ENCODE assay signal across 9 cellular contexts in the genomic region with DNA sequence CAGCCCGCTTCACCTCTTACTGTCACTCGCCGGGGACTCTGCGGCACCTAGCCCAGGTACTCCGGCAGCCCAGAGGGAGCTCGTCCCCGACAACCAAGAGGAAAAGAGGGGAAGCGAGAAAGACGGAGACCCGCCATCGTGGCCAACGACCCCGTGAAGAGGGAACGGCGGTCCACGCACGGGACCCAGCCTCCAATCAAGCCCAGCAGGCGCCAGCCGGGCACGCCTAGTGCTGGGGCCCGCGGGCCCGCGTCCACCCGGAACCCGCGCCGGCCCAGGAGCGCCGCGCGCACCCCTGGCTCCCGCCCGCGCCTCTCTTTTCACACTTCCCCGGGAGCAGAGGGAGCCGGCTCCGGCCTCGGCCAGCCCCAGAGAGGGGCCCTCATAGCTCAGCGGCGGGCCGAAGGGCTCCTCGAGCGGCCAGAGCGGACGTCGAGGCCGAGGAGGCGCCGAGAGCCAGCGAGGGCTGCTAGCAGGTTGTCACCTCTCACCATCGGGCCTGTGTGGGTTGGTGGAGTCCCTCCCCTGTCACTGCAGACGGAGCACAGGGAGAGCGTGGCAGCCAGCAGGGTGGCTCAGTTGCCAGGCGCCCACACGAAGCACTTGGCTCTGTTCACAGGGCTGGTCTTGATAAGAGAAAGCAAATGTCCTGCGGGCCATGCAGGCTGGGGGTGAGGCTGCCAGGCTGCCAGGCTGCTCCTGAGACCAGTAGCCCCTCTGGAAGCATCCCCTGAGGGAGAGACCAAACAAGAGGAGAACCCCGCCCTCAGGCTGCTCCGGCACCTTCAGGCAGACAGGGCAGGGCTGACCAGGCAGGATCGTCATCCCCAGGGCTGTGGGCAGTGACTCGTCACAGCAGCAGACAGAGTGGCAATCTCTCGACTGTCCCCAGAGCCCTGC. TPM values are rescaled to one million over a fixed set of nuclear protein-coding genes. Genes with fewer than 3 reads are reported as not detected.
DNase-seq lines count a peak whose midpoint lies in the region; ATAC-seq and TF ChIP-seq lines count a peak whose summit lies in the region.
"Had no signal": no experiment of that assay in that cellular context is flagged by ENCODE, and none has a peak within 500 bp of the region (broad histone marks: within the 10 kb centered on the region; RNA-seq: fewer than 3 reads in every experiment).

No MANE protein-coding gene starts in this region.

- TF ChIP-seq EP300 in gastroesophageal sphincter (IDR thresholded peaks at IDR 0.05) = no peak

- 68% methylated on average over 4 of the region's 62 CpGs; no CpG with 5 or more reads in 1 of the 2 donors for WGBS in gastroesophageal sphincter (ENCODE audit: low coverage in 1 of 2), 2 donors

- H3K4me1 ChIP-seq in gastroesophageal sphincter = peaks cover 0 to 48% (median 41%) of the 10 kb centered on the region in 3 donors
- H3K4me1 ChIP-seq in parathyroid adenoma = peaks cover 36% of the 10 kb centered on the region

- no peak for TF ChIP-seq POLR2A in gastroesophageal sphincter (IDR thresholded peaks at IDR 0.05)

- peak overlapping the region in 1 of 2 donors; percentile 20 for H3K4me3 ChIP-seq in gastroesophageal sphincter
- no peak overlapping the region for H3K4me3 ChIP-seq in parathyroid adenoma (ENCODE audit: low read depth, low read length)

- DNase-seq in Caki2 (ENCODE audit: low read depth) (peak; percentile 58), NCI-H345 (lab: John Stamatoyannopoulos, UW) (peak; percentile 34), GM20000 (ENCODE audit: low spot score) (no peak), UCSD-AML1 (lab: John Stamatoyannopoulos, UW; ENCODE audit: unreplicated experiment) (no peak), NCI-H1436 treated with DMSO at 0.1 percent for 48 hours (lab: John Stamatoyannopoulos, UW) (no peak)
- DNase-seq: NCI-H1930 had no signal

- H3K4me2 ChIP-seq in parathyroid adenoma (ENCODE audit: low read length) = no peak overlapping the region

- in situ Hi-C loops in Caki2 (cut with HindIII; ENCODE audit: low pct_unique_long_range_greater_than_20kb, low sequenced_read_pairs) = no loop called here

- H3K79me2 ChIP-seq in parathyroid adenoma = no peaks in the 10 kb centered on the region

- peak overlapping the region; percentile 86 for H2AFZ ChIP-seq in parathyroid adenoma

- no peak for TF ChIP-seq CTCF in gastroesophageal sphincter (IDR thresholded peaks at IDR 0.05)
- no peak for TF ChIP-seq CTCF in parathyroid adenoma (IDR thresholded peaks at IDR 0.05)
- no peak for TF ChIP-seq CTCF in GM20000 (IDR thresholded peaks at IDR 0.05; ENCODE audit: extremely low read depth, missing control alignments)

- no peak overlapping the region for H3K9ac ChIP-seq in parathyroid adenoma

- no peaks in the 10 kb centered on the region for H3K36me3 ChIP-seq in gastroesophageal sphincter
- no peaks in the 10 kb centered on the region for H3K36me3 ChIP-seq in parathyroid adenoma (ENCODE audit: control insufficient read depth, insufficient read depth, low read length)

- ATAC-seq in gastroesophageal sphincter = no peak
- ATAC-seq in HG02588 (IDR thresholded peaks at IDR 0.05; ENCODE audit: unreplicated experiment) = no peak

- H3K27ac ChIP-seq in gastroesophageal sphincter = peak overlapping the region in 3 of 4 donors; percentile 31 to 58 (median 55)
- peak overlapping the region; percentile 94 for H3K27ac ChIP-seq in parathyroid adenoma

- H3K9me3 ChIP-seq in gastroesophageal sphincter = no peaks in the 10 kb centered on the region
- H3K9me3 ChIP-seq in parathyroid adenoma (ENCODE audit: control insufficient read depth, low read length) = no peaks in the 10 kb centered on the region

- no peaks in the 10 kb centered on the region for H3K27me3 ChIP-seq in gastroesophageal sphincter
- H3K27me3 ChIP-seq in parathyroid adenoma (ENCODE audit: control insufficient read depth, insufficient read depth, low read length) = no peaks in the 10 kb centered on the region

RNA-seq across cellular contexts. Expression of a gene that starts 36.9 kb away (rescaled TPM):
- total RNA-seq in Caki2 (2014; rRNA removed; shearing (Covaris generic); ENCODE audit: low replicate concordance) = 11.7 and 13.1 TPM in 2 replicates
- 10 to 100 TPM; 20.1 to 57.2 (median 33.6) TPM for total RNA-seq in gastroesophageal sphincter

RNA-seq across cellular contexts. Expression of a gene that starts 55.0 kb away (rescaled TPM):
- total RNA-seq in Caki2 (2014; rRNA removed; shearing (Covaris generic); ENCODE audit: low replicate concordance) = 0.43 and 9.1 TPM in 2 replicates
- total RNA-seq in gastroesophageal sphincter = 1 to 10 TPM; 1.3 to 6.1 (median 2.3) TPM

Comparison
In these comparisons a context has a peak if more than half of its experiments do, and no peak if none do; other contexts are left out.
1. DNase-seq: peak in Caki2 (single experiment) and NCI-H345 (single experiment); none in GM20000 (single experiment), UCSD-AML1 (single experiment) and NCI-H1436 treated with DMSO at 0.1 percent for 48 hours (single experiment).